9 cellular contexts compared by ENCODE assay signal in genomic region chr13:96090240-96091101, GRCh38. TPM values are rescaled to one million over a fixed set of nuclear protein-coding genes. Genes with fewer than 3 reads are reported as not detected.
A peak's percentile ranks its signal among the peaks of the same experiment; 100 is the strongest.
DNase-seq lines count a peak whose midpoint lies in the region; ATAC-seq and TF ChIP-seq lines count a peak whose summit lies in the region.
"Had no signal": no experiment of that assay in that cellular context is flagged by ENCODE, and none has a peak within 500 bp of the region (broad histone marks: within the 10 kb centered on the region; RNA-seq: fewer than 3 reads in every experiment).

No MANE protein-coding gene starts in this region.

- no peak overlapping the region for H3K27ac Mint-ChIP-seq in activated naive CD8-positive, alpha-beta T cell treated with anti-CD3 and anti-CD28 coated beads for 36 hours

- peak overlapping the region; percentile 78 for H2AFZ ChIP-seq in hepatocyte

- H3K27ac ChIP-seq in hepatocyte (no peak overlapping the region), stomach (peak overlapping the region in 3 of 5 donors; percentile 47 to 72 (median 49))
- H3K27ac ChIP-seq: BLaER1 had no signal

- intact Hi-C loops in stomach (cut with DNase I; ENCODE audit: low total_unique reads) = no loop called here

- no peak for TF ChIP-seq EP300 in stomach (IDR thresholded peaks at IDR 0.05)

- no peaks in the 10 kb centered on the region for H3K36me3 Mint-ChIP-seq in activated naive CD8-positive, alpha-beta T cell treated with anti-CD3 and anti-CD28 coated beads for 36 hours

- H4K20me1 ChIP-seq in hepatocyte (ENCODE audit: insufficient read depth, poor library complexity, severe bottlenecking) = no peaks in the 10 kb centered on the region
- H4K20me1 ChIP-seq: BLaER1 had no signal

- DNase-seq in NCI-H1417 (lab: John Stamatoyannopoulos, UW) (peak; percentile 46 to 71 (median 71)), NCI-H1417 treated with DMSO at 0.1 percent for 48 hours (lab: John Stamatoyannopoulos, UW) (no peak), hepatocyte (ENCODE audit: low spot score) (peak; percentile 52), stomach (peak; percentile 28), SW480 (ENCODE audit: low spot score) (no peak)
- peak; percentile 11 for DNase-seq in activated naive CD8-positive, alpha-beta T cell treated with anti-CD3 and anti-CD28 coated beads for 36 hours
- no peak for DNase-seq in activated CD4-positive, CD25-positive, alpha-beta regulatory T cell (lab: John Stamatoyannopoulos, UW)

- H3K9me3 ChIP-seq in hepatocyte (ENCODE audit: low read depth) = no peaks in the 10 kb centered on the region
- H3K9me3 ChIP-seq in stomach = no peaks in the 10 kb centered on the region

- no peak for TF ChIP-seq POLR2A in stomach (IDR thresholded peaks at IDR 0.05)

- under 1% methylated on average over 99 of the region's 133 CpGs for WGBS in hepatocyte (ENCODE audit: low lambda C conversion rate, missing lambda C conversion rate)
- WGBS in stomach, 5 donors = 1 to 2% (median 1%) methylated on average over 29 to 127 of the region's 133 CpGs

- no peaks in the 10 kb centered on the region for H3K79me2 ChIP-seq in hepatocyte

- H3K4me3 ChIP-seq in hepatocyte = peak overlapping the region; percentile 70
- peak overlapping the region; percentile 44 to 67 (median 58) for H3K4me3 ChIP-seq in stomach
- H3K4me3 ChIP-seq: BLaER1 had no signal

- H3K27me3 Mint-ChIP-seq in activated naive CD8-positive, alpha-beta T cell treated with anti-CD3 and anti-CD28 coated beads for 36 hours = peaks cover 63% of the 10 kb centered on the region

- no peaks in the 10 kb centered on the region for H3K9me3 Mint-ChIP-seq in activated naive CD8-positive, alpha-beta T cell treated with anti-CD3 and anti-CD28 coated beads for 36 hours

- H3K4me1 Mint-ChIP-seq in activated naive CD8-positive, alpha-beta T cell treated with anti-CD3 and anti-CD28 coated beads for 36 hours = peaks cover 1% of the 10 kb centered on the region

- H3K27me3 ChIP-seq in hepatocyte (peaks cover 78% of the 10 kb centered on the region), stomach (peaks cover 0 to 71% (median 37%) of the 10 kb centered on the region in 3 donors)
- H3K27me3 ChIP-seq: BLaER1 had no signal

- H3K4me1 ChIP-seq in hepatocyte (ENCODE audit: insufficient read depth) (peaks cover 5% of the 10 kb centered on the region), stomach (peaks cover 5 to 35% (median 24%) of the 10 kb centered on the region in 4 donors)
- H3K4me1 ChIP-seq: BLaER1 had no signal

- H3K36me3 ChIP-seq in hepatocyte (replicated peaks; ENCODE audit: insufficient read depth, low read depth) = no peaks in the 10 kb centered on the region
- no peaks in the 10 kb centered on the region for H3K36me3 ChIP-seq in stomach
- H3K36me3 ChIP-seq: BLaER1 had no signal

- TF ChIP-seq CTCF in hepatocyte (IDR thresholded peaks at IDR 0.05; ENCODE audit: poor library complexity) (no peak), stomach (IDR thresholded peaks at IDR 0.05) (no peak)

- no peak overlapping the region for H3K4me3 Mint-ChIP-seq in activated naive CD8-positive, alpha-beta T cell treated with anti-CD3 and anti-CD28 coated beads for 36 hours

- H3K9me2 ChIP-seq in hepatocyte (replicated peaks; ENCODE audit: insufficient read depth) = no peaks in the 10 kb centered on the region

- H3K4me2 ChIP-seq in hepatocyte = peak overlapping the region; percentile 100
- H3K4me2 ChIP-seq: BLaER1 had no signal

- ATAC-seq in HG02981 (IDR thresholded peaks at IDR 0.05; ENCODE audit: unreplicated experiment) = peak; percentile 36

RNA-seq across cellular contexts. Expression of gene HS6ST3, which starts 0.6 kb away (rescaled TPM):
- total RNA-seq in activated naive CD8-positive, alpha-beta T cell treated with anti-CD3 and anti-CD28 coated beads for 36 hours = not detected
- 2.2 and 2.4 TPM in 2 replicates for total RNA-seq in hepatocyte
- 1.7 and 2.7 TPM in 2 replicates for polyA plus RNA-seq in hepatocyte
- 1 to 10 TPM in 3 of 5 donors, under 1 TPM in 1, not detected in 1; 0.58 to 4.0 (median 3.3) TPM for total RNA-seq in stomach
- polyA plus RNA-seq in stomach = under 1 TPM; 0.15 to 0.75 (median 0.31) TPM

RNA-seq across cellular contexts. Expression of gene UGGT2, which starts 37.3 kb away (rescaled TPM):
- total RNA-seq in activated naive CD8-positive, alpha-beta T cell treated with anti-CD3 and anti-CD28 coated beads for 36 hours = under 1 TPM in 1 of 2 experiments, not detected in 1; 0.16 TPM
- total RNA-seq in hepatocyte (59.2 and 60.3 TPM in 2 replicates), stomach (100 to 1,000 TPM in 2 of 5 donors, 10 to 100 TPM in 3; 18.2 to 140 (median 50.2) TPM)
- polyA plus RNA-seq in hepatocyte (23.6 and 27.1 TPM in 2 replicates), stomach (1 to 10 TPM; 2.1 to 4.8 (median 3.4) TPM)

Comparison
In these comparisons a context has a peak if more than half of its experiments do, and no peak if none do; other contexts are left out.
1. DNase-seq: peak in NCI-H1417 (3 of 3), activated naive CD8-positive, alpha-beta T cell treated with anti-CD3 and anti-CD28 coated beads for 36 hours (single experiment), hepatocyte (single experiment) and stomach (single experiment); none in NCI-H1417 treated with DMSO at 0.1 percent for 48 hours (single experiment), SW480 (single experiment) and activated CD4-positive, CD25-positive, alpha-beta regulatory T cell (0 of 4).
2. RNA of gene UGGT2, which starts 37.3 kb away (total RNA-seq): 59.2 to 60.3 TPM in hepatocyte and 18.2 to 140 TPM in stomach; 0.16 TPM in activated naive CD8-positive, alpha-beta T cell treated with anti-CD3 and anti-CD28 coated beads for 36 hours; every median in the first group is over 10 times any median in the second.